9 cellular contexts compared by ENCODE assay signal in genomic region chr12:121990692-121991603, GRCh38. TPM values are rescaled to one million over a fixed set of nuclear protein-coding genes. Genes with fewer than 3 reads are reported as not detected.
DNase-seq lines count a peak whose midpoint lies in the region; ATAC-seq, FAIRE-seq and TF ChIP-seq lines count a peak whose summit lies in the region.
"Had no signal": no experiment of that assay in that cellular context is flagged by ENCODE, and none has a peak within 500 bp of the region (broad histone marks: within the 10 kb centered on the region; RNA-seq: fewer than 3 reads in every experiment).

No MANE protein-coding gene starts in this region.

- peak overlapping the region; percentile 67 for H3K4me3 ChIP-seq in DOHH2 (ENCODE audit: low read length)
- H3K4me3 ChIP-seq in endothelial cell of umbilical vein (replicated peaks in 1 of 3; ENCODE audit: insufficient read depth in 1 of 3, low read depth in 1 of 3, low read length in 3 of 3) = no peak overlapping the region
- no peak overlapping the region for H3K4me3 ChIP-seq in small intestine (ENCODE audit: low read depth in 1 of 2, low read length in 2 of 2)

- H3K27ac ChIP-seq in DOHH2 (ENCODE audit: low read depth, low read length) (peak overlapping the region; percentile 96), endothelial cell of umbilical vein (ENCODE audit: insufficient read depth, low read depth, low read length) (peak overlapping the region; percentile 77), small intestine (ENCODE audit: low read depth in 1 of 2, low read length in 1 of 2) (no peak overlapping the region)

- H3K79me2 ChIP-seq in DOHH2 (ENCODE audit: control insufficient read depth, low read length) (peaks cover 33% of the 10 kb centered on the region), endothelial cell of umbilical vein (ENCODE audit: control insufficient read depth, insufficient read depth, low read length) (no peaks in the 10 kb centered on the region)

- no peaks in the 10 kb centered on the region for H3K9me1 ChIP-seq in endothelial cell of umbilical vein (replicated peaks; ENCODE audit: control insufficient read depth, extremely low read depth, insufficient read depth, low read length)

- H3K4me2 ChIP-seq in DOHH2 (ENCODE audit: low read length) = peak overlapping the region; percentile 75
- no peak overlapping the region for H3K4me2 ChIP-seq in endothelial cell of umbilical vein (ENCODE audit: insufficient read depth, low read length)

- 52 to 66% (median 65%) methylated on average over 10 of the region's 10 CpGs for WGBS in small intestine, 3 donors

- TF ChIP-seq CTCF in DOHH2 (IDR thresholded peaks at IDR 0.05; ENCODE audit: low read depth, low read length, poor library complexity, severe bottlenecking) = no peak
- TF ChIP-seq CTCF in endothelial cell of umbilical vein (IDR thresholded peaks at IDR 0.05; ENCODE audit: extremely low read depth in 1 of 2, insufficient read depth in 1 of 2, low read depth in 1 of 2, low read length in 2 of 2) = no peak

- intact Hi-C loops in endothelial cell of umbilical vein (cut with micrococcal nuclease) = no loop called here

- dilution Hi-C loops in endothelial cell of umbilical vein (cut with MboI; ENCODE audit: extremely low pct_ligation_motif_present, low sequenced_read_pairs) = no loop called here

- no peak for TF ChIP-seq POLR2A in endothelial cell of umbilical vein (IDR thresholded peaks at IDR 0.05; ENCODE audit: low read depth, low read length)

- POLR2A ChIA-PET in endothelial cell of umbilical vein (lab: Charles Lee) = interaction anchor here (1.4 kb wide), 1 partner anchor 67 kb away, joined by 4 read pairs; no protein-coding TSS in a partner anchor

- H3K36me3 ChIP-seq in DOHH2 (ENCODE audit: control insufficient read depth, low read length) = peaks cover 21% of the 10 kb centered on the region
- no peaks in the 10 kb centered on the region for H3K36me3 ChIP-seq in endothelial cell of umbilical vein (ENCODE audit: control insufficient read depth in 2 of 2, extremely low read depth in 1 of 2, insufficient read depth in 2 of 2, low read length in 2 of 2)
- no peaks in the 10 kb centered on the region for H3K36me3 ChIP-seq in small intestine (ENCODE audit: control insufficient read depth in 2 of 2, insufficient read depth in 2 of 2, low read length in 2 of 2)

- H3K9me2 ChIP-seq in DOHH2 (replicated peaks; ENCODE audit: control insufficient read depth, low read length) = no peaks in the 10 kb centered on the region

- H3K9me3 ChIP-seq in DOHH2 (ENCODE audit: control insufficient read depth, insufficient read depth, low read length) = no peaks in the 10 kb centered on the region
- no peaks in the 10 kb centered on the region for H3K9me3 ChIP-seq in endothelial cell of umbilical vein (replicated peaks; ENCODE audit: control insufficient read depth, insufficient read depth, low read length)
- H3K9me3 ChIP-seq in small intestine (ENCODE audit: control insufficient read depth, low read depth) = no peaks in the 10 kb centered on the region

- BruUV-seq in endothelial cell of umbilical vein (replicated peaks; lab: Mats Ljungman, UMichigan) = no TSS peak

- CTCF ChIA-PET in endothelial cell of umbilical vein (lab: Charles Lee) = interaction anchor here (1.0 to 1.5 kb wide), 2 partner anchors 32 to 72 kb away, joined by 3 to 5 read pairs; partner anchors contain the start of gene CFAP251

- H3K27me3 ChIP-seq in DOHH2 (ENCODE audit: control insufficient read depth, low read length) (no peaks in the 10 kb centered on the region), endothelial cell of umbilical vein (ENCODE audit: control insufficient read depth in 2 of 2, insufficient read depth in 2 of 2, low read length in 2 of 2) (no peaks in the 10 kb centered on the region), small intestine (ENCODE audit: control insufficient read depth in 2 of 2, insufficient read depth in 2 of 2, low read length in 2 of 2) (no peaks in the 10 kb centered on the region)

- peak; percentile 64 for ATAC-seq in HG03135 (IDR thresholded peaks at IDR 0.05; ENCODE audit: unreplicated experiment)

- no peak overlapping the region for H3K9ac ChIP-seq in endothelial cell of umbilical vein (replicated peaks; ENCODE audit: extremely low read depth, insufficient read depth, low read length)

- H3K4me1 ChIP-seq in DOHH2 (ENCODE audit: control insufficient read depth, low read length) (peaks cover 65% of the 10 kb centered on the region), endothelial cell of umbilical vein (ENCODE audit: control insufficient read depth, extremely low read depth, insufficient read depth, low read length) (peaks cover 6% of the 10 kb centered on the region), small intestine (ENCODE audit: control insufficient read depth in 2 of 2, insufficient read depth in 1 of 2, low read depth in 1 of 2, low read length in 1 of 2) (no peaks in the 10 kb centered on the region)

- FAIRE-seq in endothelial cell of umbilical vein (lab: Jason Lieb, UNC) (no peak), small intestine (lab: Jason Lieb, UNC) (no peak)

- no peaks in the 10 kb centered on the region for H4K20me1 ChIP-seq in DOHH2 (ENCODE audit: control insufficient read depth, insufficient read depth, low read depth, low read length)
- no peaks in the 10 kb centered on the region for H4K20me1 ChIP-seq in endothelial cell of umbilical vein (replicated peaks; ENCODE audit: control insufficient read depth, extremely low read depth, insufficient read depth, low read length)

- DNase-seq in GM19238 (ENCODE audit: insufficient read length, low spot score) = peak; percentile 60
- DNase-seq in endothelial cell of umbilical vein (ENCODE audit: low read depth, low spot score) = no peak
- no peak for DNase-seq in inferior parietal cortex (ENCODE audit: extremely low spot score)
- no peak for DNase-seq in middle frontal gyrus (ENCODE audit: extremely low spot score, low spot score)
- no peak for DNase-seq in small intestine
- DNase-seq in NCI-H2081 treated with DMSO at 0.1 percent for 48 hours (lab: John Stamatoyannopoulos, UW) = no peak
- DNase-seq: GOT3 had no signal

- no peak overlapping the region for H2AFZ ChIP-seq in endothelial cell of umbilical vein (ENCODE audit: low read depth, low read length)

- peaks cover 42% of the 10 kb centered on the region for H3F3A ChIP-seq in DOHH2 (ENCODE audit: control insufficient read depth, insufficient read depth)

TF ChIP-seq in endothelial cell of umbilical vein, 7 proteins besides CTCF, POLR2A, EP300 and RAD21:
- TF ChIP-seq JUN (IDR thresholded peaks at IDR 0.05; ENCODE audit: borderline replicate concordance, insufficient read depth, insufficient read length, low read depth) (no peak), MYC (IDR thresholded peaks at IDR 0.05; ENCODE audit: low read depth, low read length) (no peak), POLR2AphosphoS5 (IDR thresholded peaks at IDR 0.05; ENCODE audit: insufficient read depth, low read depth, low read length) (no peak), MAX (IDR thresholded peaks at IDR 0.05; ENCODE audit: insufficient read depth, insufficient read length) (no peak), EZH2 (IDR thresholded peaks at IDR 0.05; ENCODE audit: borderline replicate concordance, low read depth, low read length, severe bottlenecking) (no peak), FOS (IDR thresholded peaks at IDR 0.05; ENCODE audit: borderline replicate concordance, insufficient read depth, low read length) (no peak), GATA2 (IDR thresholded peaks at IDR 0.05; ENCODE audit: insufficient read depth, insufficient read length, low read depth, low read length) (no peak)

RNA-seq across cellular contexts. Expression of gene BCL7A, which starts 30.7 kb away (rescaled TPM):
- total RNA-seq in endothelial cell of umbilical vein = 11.1 and 12.6 TPM in 2 replicates
- polyA plus RNA-seq in endothelial cell of umbilical vein (9.5 and 9.7 TPM in 2 replicates), small intestine (1 to 10 TPM in 2 of 3 donors, under 1 TPM in 1; 0.22 to 5.4 (median 1.4) TPM)
- 7.0 and 7.9 TPM in 2 replicates for polyA plus RNA-seq in endothelial cell of umbilical vein (2011; cell fraction: cytosol; rRNA removed)
- polyA plus RNA-seq in endothelial cell of umbilical vein (2011; cell fraction: nucleus; rRNA removed) = 6.7 and 7.3 TPM in 2 replicates
- 10.1 and 10.4 TPM in 2 replicates for polyA plus RNA-seq in endothelial cell of umbilical vein (2012)
- polyA minus RNA-seq in endothelial cell of umbilical vein = 6.7 and 6.9 TPM in 2 replicates
- polyA minus RNA-seq in endothelial cell of umbilical vein (2011; cell fraction: cytosol; rRNA and poly(A)+ RNA removed) = 2.7 TPM
- 3.6 and 4.9 TPM in 2 replicates for polyA minus RNA-seq in endothelial cell of umbilical vein (2011; cell fraction: nucleus; rRNA and poly(A)+ RNA removed)

Comparison
In these comparisons a context has a peak if more than half of its experiments do, and no peak if none do; other contexts are left out.
1. H3K27ac ChIP-seq: peak in DOHH2 (single experiment) and endothelial cell of umbilical vein (single experiment); none in small intestine (0 of 2).